22 cellular contexts compared by ENCODE assay signal in genomic region chr14:72603639-72604038, GRCh38.
"Had no signal": no experiment of that assay in that cellular context is flagged by ENCODE, and none has a peak within 500 bp of the region (broad histone marks: within the 10 kb centered on the region; RNA-seq: fewer than 3 reads in every experiment).

No MANE protein-coding gene starts in this region.

- H2AFZ ChIP-seq: hepatocyte, parathyroid adenoma had no signal

- H3K36me3 ChIP-seq: esophagus squamous epithelium, lower lobe of right lung, neutrophil, spleen had no signal

- H3K27ac ChIP-seq: esophagus squamous epithelium, foreskin keratinocyte, hepatocyte, lower lobe of right lung, neutrophil, parathyroid adenoma, spleen had no signal

- H3K27me3 ChIP-seq: foreskin keratinocyte, hepatocyte had no signal

- H3K9ac ChIP-seq: parathyroid adenoma had no signal

- FAIRE-seq: islet of Langerhans had no signal

- H3K9me3 ChIP-seq: esophagus squamous epithelium, lower lobe of right lung, neutrophil, spleen had no signal

- H3K79me2 ChIP-seq: hepatocyte, parathyroid adenoma had no signal

- DNase-seq: activated B cell treated with CpG ODN at 0.5 μM for 24 hours; activated CD4-positive, alpha-beta T cell treated with anti-CD3 and anti-CD28 coated beads for 48 hours; activated naive CD4-positive, alpha-beta T cell treated with anti-CD3 and anti-CD28 coated beads for 36 hours; activated T-cell treated with anti-CD3 and anti-CD28 coated beads, Interleukin-2, amount 50 U/mL, for 24 hours; aorta; cerebellar nuclear complex; effector CD8-positive, alpha-beta T cell; esophagus squamous epithelium; foreskin keratinocyte; left colon; lower lobe of right lung; naive thymus-derived CD8-positive, alpha-beta T cell; spleen; stimulated activated CD4-positive, alpha-beta T cell treated with anti-CD3 and anti-CD28 coated beads, Interleukin-4, amount 100 ng/mL, for 4 hours; stimulated activated naive B cell treated with anti-CD40 and anti-IgM and Interleukin-4, amounts not matched to agents 10 μg/mL and 1 μg/mL and 100 μg/mL, for 72 hours; T-helper 1 cell; T-helper 9 cell had no signal

- H3K4me1 ChIP-seq: esophagus squamous epithelium, lower lobe of right lung, parathyroid adenoma had no signal

- ATAC-seq: foreskin keratinocyte; left colon; lower lobe of right lung; naive thymus-derived CD8-positive, alpha-beta T cell; sciatic nerve; stimulated activated naive B cell treated with anti-CD40 and anti-IgM and Interleukin-4, amounts not matched to agents 10 μg/mL and 1 μg/mL and 100 μg/mL, for 72 hours had no signal

- H3K4me2 ChIP-seq: hepatocyte had no signal

- H3K4me3 ChIP-seq: esophagus squamous epithelium, hepatocyte, lower lobe of right lung, spleen had no signal
